25 cellular contexts compared by ENCODE assay signal in the genomic region with DNA sequence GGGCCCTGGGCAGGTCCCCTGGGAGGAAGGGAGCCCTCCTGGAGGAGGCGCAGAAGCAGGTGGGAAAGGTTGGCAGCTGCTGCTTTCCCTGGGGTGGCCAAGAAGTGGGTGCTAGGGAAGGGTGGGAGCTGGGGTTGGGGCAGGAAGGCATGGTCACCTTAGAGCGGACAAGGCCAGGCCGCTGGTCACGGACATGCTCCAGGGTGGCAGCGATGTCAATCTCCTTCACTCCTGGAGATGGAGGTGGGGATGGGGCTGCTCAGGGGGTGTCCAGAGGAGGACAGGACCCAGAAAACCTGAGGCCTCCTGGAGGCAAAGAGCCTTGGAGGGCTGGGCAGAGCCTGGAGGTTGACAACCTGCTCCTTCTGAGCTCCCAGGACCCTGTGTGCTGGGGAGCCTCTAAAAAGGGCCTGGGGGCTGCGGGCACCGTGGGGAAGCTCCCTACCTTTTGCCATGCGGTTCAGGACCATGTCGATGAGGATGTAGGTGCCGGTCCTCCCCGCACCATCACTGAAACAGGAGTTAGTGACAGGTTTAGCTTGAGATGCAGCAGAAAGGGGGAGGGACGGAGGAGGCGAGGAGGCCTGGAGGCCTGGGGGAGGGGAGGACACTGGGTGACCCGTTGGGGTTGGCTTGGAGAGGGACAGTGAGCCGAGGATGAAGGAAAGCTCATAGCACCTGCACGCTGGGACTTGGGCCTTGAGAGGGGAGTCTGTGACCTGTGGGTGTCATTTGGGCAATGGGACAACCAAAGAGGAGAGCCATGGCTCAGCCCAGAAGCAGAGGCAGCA. TPM values are rescaled to one million over a fixed set of nuclear protein-coding genes. Genes with fewer than 3 reads are reported as not detected.
DNase-seq lines count a peak whose midpoint lies in the region; ATAC-seq and TF ChIP-seq lines count a peak whose summit lies in the region.
"Had no signal": no experiment of that assay in that cellular context is flagged by ENCODE, and none has a peak within 500 bp of the region (broad histone marks: within the 10 kb centered on the region; RNA-seq: fewer than 3 reads in every experiment).

No MANE protein-coding gene starts in this region.

- H3F3A ChIP-seq in neural cell (ENCODE audit: insufficient read depth, low read length, poor library complexity, severe bottlenecking), result no peaks in the 10 kb centered on the region

- no peak overlapping the region for H2AFZ ChIP-seq in neural cell (ENCODE audit: low read depth, low read length)

- H3K36me3 Mint-ChIP-seq in activated CD8-positive, alpha-beta memory T cell treated with anti-CD3 and anti-CD28 coated beads, Interleukin-2, amount 10 ng/mL, durations not matched to agents 7 days and 5 days, result no peaks in the 10 kb centered on the region
- H3K36me3 Mint-ChIP-seq in central memory CD8-positive, alpha-beta T cell (ENCODE audit: insufficient read depth), result peaks cover 8% of the 10 kb centered on the region
- no peaks in the 10 kb centered on the region for H3K36me3 Mint-ChIP-seq in activated naive CD8-positive, alpha-beta T cell treated with anti-CD3 and anti-CD28 coated beads, Interleukin-2, amount 50 U/mL, for 24 hours (ENCODE audit: low read depth)
- H3K36me3 Mint-ChIP-seq: activated naive CD8-positive, alpha-beta T cell; mesothelial cell of epicardium had no signal

- H3K9me2 ChIP-seq in neural cell (ENCODE audit: insufficient read depth, low read length), result no peaks in the 10 kb centered on the region

- H3K4me3 Mint-ChIP-seq in activated CD8-positive, alpha-beta memory T cell treated with anti-CD3 and anti-CD28 coated beads, Interleukin-2, amount 10 ng/mL, durations not matched to agents 7 days and 5 days, result no peak overlapping the region
- no peak overlapping the region for H3K4me3 Mint-ChIP-seq in central memory CD8-positive, alpha-beta T cell
- no peak overlapping the region for H3K4me3 Mint-ChIP-seq in activated naive CD8-positive, alpha-beta T cell treated with anti-CD3 and anti-CD28 coated beads, Interleukin-2, amount 50 U/mL, for 24 hours
- H3K4me3 Mint-ChIP-seq: activated naive CD8-positive, alpha-beta T cell; mesothelial cell of epicardium; neural crest cell had no signal

- H4K20me1 ChIP-seq in neural cell (ENCODE audit: insufficient read depth), result no peaks in the 10 kb centered on the region

- no peaks in the 10 kb centered on the region for H3K9me3 Mint-ChIP-seq in activated CD8-positive, alpha-beta memory T cell treated with anti-CD3 and anti-CD28 coated beads, Interleukin-2, amount 10 ng/mL, durations not matched to agents 7 days and 5 days (ENCODE audit: low read depth)
- no peaks in the 10 kb centered on the region for H3K9me3 Mint-ChIP-seq in central memory CD8-positive, alpha-beta T cell
- no peaks in the 10 kb centered on the region for H3K9me3 Mint-ChIP-seq in activated naive CD8-positive, alpha-beta T cell treated with anti-CD3 and anti-CD28 coated beads, Interleukin-2, amount 50 U/mL, for 24 hours
- H3K9me3 Mint-ChIP-seq: brain, mesothelial cell of epicardium, neural crest cell had no signal

- H3K4me2 ChIP-seq in neural cell (ENCODE audit: low read length), result no peak overlapping the region

- DNase-seq in activated CD8-positive, alpha-beta memory T cell treated with anti-CD3 and anti-CD28 coated beads, Interleukin-2, amount 50 U/mL, for 4 hours, result peak; percentile 7
- DNase-seq in activated CD8-positive, alpha-beta memory T cell treated with anti-CD3 and anti-CD28 coated beads, Interleukin-2, amount 10 ng/mL, durations not matched to agents 7 days and 5 days, result no peak
- DNase-seq in central memory CD8-positive, alpha-beta T cell (ENCODE audit: low spot score in 2 of 2), result no peak
- no peak for DNase-seq in HEK293T (ENCODE audit: extremely low spot score)
- DNase-seq in activated naive CD8-positive, alpha-beta T cell treated with anti-CD3 and anti-CD28 coated beads, Interleukin-2, amount 50 U/mL, for 24 hours, result no peak
- DNase-seq: activated CD4-positive, alpha-beta T cell treated with anti-CD3 and anti-CD28 coated beads, Interleukin-2, amount 50 U/mL, for 48 hours; activated T-cell treated with anti-CD3 and anti-CD28 coated beads, Interleukin-2, amount 50 U/mL, for 48 hours; foreskin melanocyte; NCI-H1436; NCI-H2171; retina; SJCRH30; T-helper 2 cell had no signal

- no peak for TF ChIP-seq RAD21 in neural cell (conservative IDR thresholded peaks at IDR 0.05)

- peaks cover 11% of the 10 kb centered on the region for H3K4me1 Mint-ChIP-seq in activated CD8-positive, alpha-beta memory T cell treated with anti-CD3 and anti-CD28 coated beads, Interleukin-2, amount 10 ng/mL, durations not matched to agents 7 days and 5 days
- H3K4me1 Mint-ChIP-seq in central memory CD8-positive, alpha-beta T cell, result peaks cover 15% of the 10 kb centered on the region
- peaks cover 13% of the 10 kb centered on the region for H3K4me1 Mint-ChIP-seq in activated naive CD8-positive, alpha-beta T cell treated with anti-CD3 and anti-CD28 coated beads, Interleukin-2, amount 50 U/mL, for 24 hours

- no peak overlapping the region for H3K9ac ChIP-seq in neural cell (ENCODE audit: low read length)

- no peaks in the 10 kb centered on the region for H3K36me3 ChIP-seq in neural cell (ENCODE audit: insufficient read depth, low read length)
- H3K36me3 ChIP-seq: SJCRH30 had no signal

- H3K79me2 ChIP-seq in neural cell (replicated peaks; ENCODE audit: insufficient read depth, low read length), result no peaks in the 10 kb centered on the region

- no peak overlapping the region for H3K27ac Mint-ChIP-seq in activated CD8-positive, alpha-beta memory T cell treated with anti-CD3 and anti-CD28 coated beads, Interleukin-2, amount 10 ng/mL, durations not matched to agents 7 days and 5 days
- peak overlapping the region; percentile 46 for H3K27ac Mint-ChIP-seq in central memory CD8-positive, alpha-beta T cell (ENCODE audit: low read depth)
- H3K27ac Mint-ChIP-seq in activated naive CD8-positive, alpha-beta T cell treated with anti-CD3 and anti-CD28 coated beads, Interleukin-2, amount 50 U/mL, for 24 hours, result no peak overlapping the region
- H3K27ac Mint-ChIP-seq: activated naive CD8-positive, alpha-beta T cell; mesothelial cell of epicardium had no signal

- H3K27me3 ChIP-seq in neural cell (ENCODE audit: insufficient read depth, low read depth, low read length), result no peaks in the 10 kb centered on the region

- no peak for TF ChIP-seq EP300 in neural cell (conservative IDR thresholded peaks at IDR 0.05; ENCODE audit: poor library complexity, severe bottlenecking)

- no peak overlapping the region for H3K4me3 ChIP-seq in neural cell (ENCODE audit: low read length)
- H3K4me3 ChIP-seq: SJCRH30 had no signal

- ATAC-seq in activated CD8-positive, alpha-beta memory T cell treated with anti-CD3 and anti-CD28 coated beads, Interleukin-2, amount 10 ng/mL, durations not matched to agents 7 days and 5 days, result no peak
- no peak for ATAC-seq in central memory CD8-positive, alpha-beta T cell (replicated peaks; ENCODE audit: extremely low read depth, poor library complexity, severe bottlenecking)
- ATAC-seq in HG02610 (IDR thresholded peaks at IDR 0.05; ENCODE audit: unreplicated experiment), result no peak
- ATAC-seq in activated naive CD8-positive, alpha-beta T cell treated with anti-CD3 and anti-CD28 coated beads, Interleukin-2, amount 50 U/mL, for 24 hours, result no peak

- H3K27me3 Mint-ChIP-seq in activated CD8-positive, alpha-beta memory T cell treated with anti-CD3 and anti-CD28 coated beads, Interleukin-2, amount 10 ng/mL, durations not matched to agents 7 days and 5 days, result peaks cover 3% of the 10 kb centered on the region
- no peaks in the 10 kb centered on the region for H3K27me3 Mint-ChIP-seq in central memory CD8-positive, alpha-beta T cell
- peaks cover 1% of the 10 kb centered on the region for H3K27me3 Mint-ChIP-seq in activated naive CD8-positive, alpha-beta T cell treated with anti-CD3 and anti-CD28 coated beads, Interleukin-2, amount 50 U/mL, for 24 hours
- H3K27me3 Mint-ChIP-seq: activated naive CD8-positive, alpha-beta T cell had no signal

- POLR2A ChIA-PET in HEK293T (lab: Yijun Ruan, JAX), result interaction anchor here (0.8 to 1.4 kb wide), 2 partner anchors 11 to 12 kb away, joined by 3 to 4 read pairs; a partner anchor contains a TSS

- H3K27ac ChIP-seq in neural cell (ENCODE audit: low read length) (no peak overlapping the region), temporal lobe (ENCODE audit: low read depth, low read length) (peak overlapping the region; percentile 100)
- H3K27ac ChIP-seq: epithelial cell of prostate, SJCRH30 had no signal

- no peaks in the 10 kb centered on the region for H3K9me3 ChIP-seq in neural cell (ENCODE audit: low read length)
- H3K9me3 ChIP-seq: SJCRH30 had no signal

- CTCF ChIA-PET in activated CD8-positive, alpha-beta memory T cell treated with anti-CD3 and anti-CD28 coated beads, Interleukin-2, amount 10 ng/mL, durations not matched to agents 7 days and 5 days (lab: Charles Lee), result interaction anchor here (1.5 to 8.5 kb wide), 4 partner anchors 9 to 134 kb away, joined by 3 to 260 read pairs (median 78); a partner anchor contains a TSS
- CTCF ChIA-PET in HEK293T (lab: Yijun Ruan, JAX), result no interaction called here

- TF ChIP-seq CTCF in neural cell (IDR thresholded peaks at IDR 0.05; ENCODE audit: poor library complexity, severe bottlenecking), result no peak

TF ChIP-seq in neural cell, 6 proteins besides CTCF, POLR2A, EP300 and RAD21 (continues in another document):
- no peak for TF ChIP-seq MXI1 (conservative IDR thresholded peaks at IDR 0.05; ENCODE audit: poor library complexity, severe bottlenecking)

TF ChIP-seq in HEK293T, 16 proteins besides CTCF, POLR2A, EP300 and RAD21 (continues in another document):
- no peak for TF ChIP-seq SUZ12 (IDR thresholded peaks at IDR 0.05)

RNA-seq across cellular contexts. Expression of a gene that starts 11.4 kb away (rescaled TPM):
- total RNA-seq in activated CD8-positive, alpha-beta memory T cell treated with anti-CD3 and anti-CD28 coated beads, Interleukin-2, amount 10 ng/mL, durations not matched to agents 7 days and 5 days, result 10 to 100 TPM; 48.2 to 49.0 TPM
- polyA plus RNA-seq in neural cell, result 145 and 172 TPM in 2 replicates
- 54.8 and 57.6 TPM in 2 replicates for polyA minus RNA-seq in neural cell
- total RNA-seq in temporal lobe, result 81.1 TPM

RNA-seq across cellular contexts. Expression of a gene that starts 18.6 kb away (rescaled TPM):
- under 1 TPM in 1 of 2 experiments, not detected in 1; 0.28 TPM for total RNA-seq in activated CD8-positive, alpha-beta memory T cell treated with anti-CD3 and anti-CD28 coated beads, Interleukin-2, amount 10 ng/mL, durations not matched to agents 7 days and 5 days
- 66.4 and 82.1 TPM in 2 replicates for polyA plus RNA-seq in neural cell
- polyA minus RNA-seq in neural cell, result 94.0 and 107 TPM in 2 replicates
- 32.7 TPM for total RNA-seq in temporal lobe
- total RNA-seq: dermis microvascular lymphatic vessel endothelial cell, SJCRH30 had no signal

RNA-seq across cellular contexts. Expression of a gene that starts 36.9 kb away (rescaled TPM):
- 100 to 1,000 TPM; 244 to 337 TPM for total RNA-seq in activated CD8-positive, alpha-beta memory T cell treated with anti-CD3 and anti-CD28 coated beads, Interleukin-2, amount 10 ng/mL, durations not matched to agents 7 days and 5 days
- polyA plus RNA-seq in neural cell, result 0.82 TPM in 1 of 2 replicates, not detected in the other
- polyA minus RNA-seq in neural cell, result not detected in 2 replicates
- total RNA-seq in temporal lobe, result 2.5 TPM

RNA-seq across cellular contexts. Expression of a gene that starts 37.5 kb away (rescaled TPM):
- not detected for total RNA-seq in activated CD8-positive, alpha-beta memory T cell treated with anti-CD3 and anti-CD28 coated beads, Interleukin-2, amount 10 ng/mL, durations not matched to agents 7 days and 5 days
- polyA plus RNA-seq in neural cell, result not detected in 2 replicates
- polyA minus RNA-seq in neural cell, result not detected in 2 replicates
- total RNA-seq in temporal lobe, result not detected
- total RNA-seq: A172, dermis microvascular lymphatic vessel endothelial cell, M059J, mesothelial cell of epicardium, neural crest cell had no signal
- polyA plus RNA-seq: BJ had no signal

RNA-seq across cellular contexts. Expression of a gene that starts 42.0 kb away (rescaled TPM):
- not detected for total RNA-seq in activated CD8-positive, alpha-beta memory T cell treated with anti-CD3 and anti-CD28 coated beads, Interleukin-2, amount 10 ng/mL, durations not matched to agents 7 days and 5 days
- not detected in 2 replicates for polyA plus RNA-seq in neural cell
- polyA minus RNA-seq in neural cell, result not detected in 2 replicates
- 1.2 TPM for total RNA-seq in temporal lobe
- total RNA-seq: A172, dermis microvascular lymphatic vessel endothelial cell, M059J, mesothelial cell of epicardium, neural crest cell, SJCRH30 had no signal
- polyA plus RNA-seq: BJ had no signal

Comparison
In these comparisons a context has a peak if more than half of its experiments do, and no peak if none do; other contexts are left out.
1. RNA of a gene that starts 18.6 kb away (total RNA-seq): 32.7 TPM in temporal lobe (single experiment); 0.28 TPM in activated CD8-positive, alpha-beta memory T cell treated with anti-CD3 and anti-CD28 coated beads, Interleukin-2, amount 10 ng/mL, durations not matched to agents 7 days and 5 days; every median in the first group is over 10 times any median in the second.
2. RNA of a gene that starts 36.9 kb away (total RNA-seq): 244 to 337 TPM in activated CD8-positive, alpha-beta memory T cell treated with anti-CD3 and anti-CD28 coated beads, Interleukin-2, amount 10 ng/mL, durations not matched to agents 7 days and 5 days; 2.5 TPM in temporal lobe (single experiment); every median in the first group is over 10 times any median in the second.